18 cellular contexts compared by ENCODE assay signal in the genomic region with DNA sequence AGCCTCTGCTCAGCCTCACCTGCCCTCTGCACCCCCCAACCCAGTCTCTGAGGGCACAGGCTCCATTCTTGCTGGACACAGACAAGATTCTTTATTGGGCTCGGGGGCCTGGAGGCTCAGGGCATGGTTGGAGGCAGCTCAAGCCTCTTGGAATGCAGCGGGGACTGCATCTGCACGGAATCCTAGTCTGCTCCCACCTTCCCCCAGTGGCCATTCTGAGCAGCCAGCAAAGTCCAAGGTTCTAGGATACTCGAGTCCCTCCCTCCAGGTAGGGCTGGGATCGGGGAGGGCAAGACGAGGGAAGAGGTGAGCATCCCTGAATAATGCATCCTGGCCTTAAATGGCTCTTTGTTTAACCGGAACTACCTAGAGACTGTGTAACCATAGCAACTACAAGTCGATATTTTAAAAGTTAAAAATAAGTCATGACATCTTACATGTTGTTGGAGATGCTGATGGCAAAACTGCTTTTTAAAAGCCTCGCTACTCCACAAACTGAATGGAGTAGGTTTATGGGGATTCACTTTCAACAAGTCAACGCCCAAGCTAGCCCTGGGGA. TPM values are rescaled to one million over a fixed set of nuclear protein-coding genes. Genes with fewer than 3 reads are reported as not detected.
A peak's percentile ranks its signal among the peaks of the same experiment; 100 is the strongest.
DNase-seq lines count a peak whose midpoint lies in the region; ATAC-seq and TF ChIP-seq lines count a peak whose summit lies in the region.
"Had no signal": no experiment of that assay in that cellular context is flagged by ENCODE, and none has a peak within 500 bp of the region (broad histone marks: within the 10 kb centered on the region; RNA-seq: fewer than 3 reads in every experiment).

No MANE protein-coding gene starts in this region.

- POLR2A ChIA-PET in HEK293T (lab: Yijun Ruan, JAX): interaction anchor here (0.7 kb wide), 1 partner anchor 15 kb away, joined by 3 read pairs; no protein-coding TSS in a partner anchor

- H3K27ac ChIP-seq in RWPE2 (ENCODE audit: poor library complexity, severe bottlenecking) (no peak overlapping the region), iPS DF 6.9 (ENCODE audit: low read length) (no peak overlapping the region), upper lobe of right lung (no peak overlapping the region)
- H3K27ac ChIP-seq: RWPE1, SJCRH30 had no signal

- TF ChIP-seq CTCF in RWPE2 (IDR thresholded peaks at IDR 0.05; ENCODE audit: poor library complexity, severe bottlenecking): no peak
- no peak for TF ChIP-seq CTCF in upper lobe of right lung (IDR thresholded peaks at IDR 0.05)

- DNase-seq in NCI-H748 (lab: John Stamatoyannopoulos, UW; ENCODE audit: unreplicated experiment) (peak; percentile 16), NCI-H748 treated with DMSO at 0.1 percent for 48 hours (lab: John Stamatoyannopoulos, UW) (no peak), RWPE2 (ENCODE audit: low spot score) (no peak), iPS DF 6.9 (ENCODE audit: low read depth, low spot score) (peak; percentile 29), NCI-H1417 (lab: John Stamatoyannopoulos, UW) (no peak), HEK293T (ENCODE audit: extremely low spot score) (no peak), NCI-H82 treated with DMSO at 0.1 percent for 48 hours (lab: John Stamatoyannopoulos, UW; ENCODE audit: unreplicated experiment) (no peak), upper lobe of right lung (no peak)
- DNase-seq: COR-L47, DMS53, Karpas-422, NCI-H1092 treated with DMSO at 0.1 percent for 48 hours, NCI-H1694 treated with DMSO at 0.1 percent for 48 hours, NCI-H2171, NCI-H446, NCI-H69, SJCRH30 had no signal

- CTCF ChIA-PET in HEK293T (lab: Yijun Ruan, JAX): no interaction called here

- H3K36me3 ChIP-seq in RWPE2 (ENCODE audit: low read depth) (no peaks in the 10 kb centered on the region), iPS DF 6.9 (ENCODE audit: control insufficient read depth, insufficient read depth, low read length) (no peaks in the 10 kb centered on the region), upper lobe of right lung (no peaks in the 10 kb centered on the region)
- H3K36me3 ChIP-seq: SJCRH30 had no signal

- H3K4me1 ChIP-seq in RWPE2 (ENCODE audit: insufficient read depth, poor library complexity, severe bottlenecking) (no peaks in the 10 kb centered on the region), iPS DF 6.9 (ENCODE audit: control insufficient read depth, insufficient read depth, low read length) (no peaks in the 10 kb centered on the region), upper lobe of right lung (no peaks in the 10 kb centered on the region)
- H3K4me1 ChIP-seq: SJCRH30 had no signal

- H3K4me3 ChIP-seq in RWPE2 (ENCODE audit: severe bottlenecking) (no peak overlapping the region), iPS DF 6.9 (ENCODE audit: low read length) (no peak overlapping the region), upper lobe of right lung (no peak overlapping the region)
- H3K4me3 ChIP-seq: SJCRH30 had no signal

- no peaks in the 10 kb centered on the region for H3K27me3 ChIP-seq in RWPE2 (ENCODE audit: insufficient read depth, poor library complexity, severe bottlenecking)
- H3K27me3 ChIP-seq in iPS DF 6.9 (ENCODE audit: control insufficient read depth, insufficient read depth, low read length): no peaks in the 10 kb centered on the region
- H3K27me3 ChIP-seq in upper lobe of right lung: no peaks in the 10 kb centered on the region

- intact Hi-C loops in upper lobe of right lung (cut with DNase I): no loop called here

- peak; percentile 30; the same call in 2 of the 3 replicates for ATAC-seq in RWPE2 (ENCODE audit: low read depth)
- no peak for ATAC-seq in upper lobe of right lung

- H3K9me3 ChIP-seq in RWPE2 (ENCODE audit: severe bottlenecking) (no peaks in the 10 kb centered on the region), iPS DF 6.9 (ENCODE audit: control insufficient read depth, insufficient read depth, low read length) (no peaks in the 10 kb centered on the region), upper lobe of right lung (no peaks in the 10 kb centered on the region)
- H3K9me3 ChIP-seq: SJCRH30 had no signal

- no CpG with 5 or more reads among the region's 10 CpGs for WGBS in iPS DF 6.9 (ENCODE audit: insufficient coverage, insufficient read length)

TF ChIP-seq in HEK293T, 16 proteins besides CTCF, POLR2A, EP300 and RAD21:
- TF ChIP-seq FOXA1 (IDR thresholded peaks at IDR 0.05): no peak
- TF ChIP-seq HDGF (IDR thresholded peaks at IDR 0.05; ENCODE audit: borderline replicate concordance): no peak
- TF ChIP-seq CTBP1 (IDR thresholded peaks at IDR 0.05; ENCODE audit: borderline replicate concordance): no peak
- no peak for TF ChIP-seq ARNT (IDR thresholded peaks at IDR 0.05)
- no peak for TF ChIP-seq L3MBTL2 (conservative IDR thresholded peaks at IDR 0.05)
- TF ChIP-seq NFRKB (IDR thresholded peaks at IDR 0.05): no peak
- TF ChIP-seq FOXK2 (IDR thresholded peaks at IDR 0.05): no peak
- TF ChIP-seq SP1 (IDR thresholded peaks at IDR 0.05): no peak
- TF ChIP-seq ELF4 (IDR thresholded peaks at IDR 0.05): no peak
- TF ChIP-seq, protein P1, sequence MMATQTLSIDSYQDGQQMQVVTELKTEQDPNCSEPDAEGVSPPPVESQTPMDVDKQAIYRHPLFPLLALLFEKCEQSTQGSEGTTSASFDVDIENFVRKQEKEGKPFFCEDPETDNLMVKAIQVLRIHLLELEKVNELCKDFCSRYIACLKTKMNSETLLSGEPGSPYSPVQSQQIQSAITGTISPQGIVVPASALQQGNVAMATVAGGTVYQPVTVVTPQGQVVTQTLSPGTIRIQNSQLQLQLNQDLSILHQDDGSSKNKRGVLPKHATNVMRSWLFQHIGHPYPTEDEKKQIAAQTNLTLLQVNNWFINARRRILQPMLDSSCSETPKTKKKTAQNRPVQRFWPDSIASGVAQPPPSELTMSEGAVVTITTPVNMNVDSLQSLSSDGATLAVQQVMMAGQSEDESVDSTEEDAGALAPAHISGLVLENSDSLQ (IDR thresholded peaks at IDR 0.05): no peak
- TF ChIP-seq ZNF384 (IDR thresholded peaks at IDR 0.05): no peak
TF ChIP-seq in HEK293T: peak in this region for 0.

RNA-seq across cellular contexts. Expression of a gene that starts 10.7 kb away (rescaled TPM):
- 1.2 TPM for total RNA-seq in upper lobe of right lung

RNA-seq across cellular contexts. Expression of a gene that starts 38.1 kb away (rescaled TPM):
- total RNA-seq in upper lobe of right lung: 6.3 TPM

RNA-seq across cellular contexts. Expression of a gene that starts 54.9 kb away (rescaled TPM):
- total RNA-seq in upper lobe of right lung: 0.81 TPM
- total RNA-seq: SJCRH30 had no signal

Comparison
In these comparisons a context has a peak if more than half of its experiments do, and no peak if none do; other contexts are left out.
1. DNase-seq: peak in NCI-H748 (single experiment) and iPS DF 6.9 (single experiment); none in NCI-H748 treated with DMSO at 0.1 percent for 48 hours (single experiment), RWPE2 (single experiment), NCI-H1417 (0 of 3), HEK293T (single experiment), NCI-H82 treated with DMSO at 0.1 percent for 48 hours (single experiment) and upper lobe of right lung (single experiment).